In genomic region chr10:94193466-94193924, GRCh38 we compare ENCODE assay signal across 13 cellular contexts.
DNase-seq lines count a peak whose midpoint lies in the region; ATAC-seq, FAIRE-seq and TF ChIP-seq lines count a peak whose summit lies in the region.
"Had no signal": no experiment of that assay in that cellular context is flagged by ENCODE, and none has a peak within 500 bp of the region (broad histone marks: within the 10 kb centered on the region; RNA-seq: fewer than 3 reads in every experiment).

No MANE protein-coding gene starts in this region.

- DNase-seq in GM23248 (peak; percentile 54), astrocyte of the cerebellum (ENCODE audit: low read depth) (peak; percentile 90), left ventricle myocardium superior (no peak), stomach (no peak), NCI-H510A treated with DMSO at 0.1 percent for 48 hours (lab: John Stamatoyannopoulos, UW) (no peak), body of pancreas (no peak), HTR-8/SVneo (ENCODE audit: insufficient read length, low spot score) (no peak)
- DNase-seq: Calu3; effector memory CD4-positive, alpha-beta T cell; NCI-H1048; T-helper 9 cell had no signal

- TF ChIP-seq CTCF in astrocyte of the cerebellum (IDR thresholded peaks at IDR 0.05; ENCODE audit: low read depth, low read length, missing control alignments), result no peak
- TF ChIP-seq CTCF in stomach (IDR thresholded peaks at IDR 0.05), result no peak
- TF ChIP-seq CTCF in body of pancreas (IDR thresholded peaks at IDR 0.05), result no peak

- intact Hi-C loops in left ventricle myocardium superior (cut with micrococcal nuclease), result no loop called here
- intact Hi-C loops in stomach (cut with DNase I; ENCODE audit: low total_unique reads), result no loop called here
- intact Hi-C loops in body of pancreas (cut with DNase I), result no loop called here

- WGBS in GM23248 (ENCODE audit: low coverage in 1 of 2, low lambda C conversion rate in 2 of 2, missing lambda C conversion rate in 2 of 2), 2 experiments, result 21% methylated on average over 4 of the region's 4 CpGs
- 35 to 69% (median 48%) methylated on average over 4 of the region's 4 CpGs for WGBS in stomach, 5 donors
- WGBS in body of pancreas, 2 donors, result 65 to 77% methylated on average over 4 of the region's 4 CpGs

- no peaks in the 10 kb centered on the region for H3K9me2 ChIP-seq in GM23248 (ENCODE audit: insufficient read depth)

- peak overlapping the region; percentile 50 for H3K4me2 ChIP-seq in GM23248 (ENCODE audit: unreplicated experiment)

- TF ChIP-seq EP300 in stomach (IDR thresholded peaks at IDR 0.05), result no peak

- H2AFZ ChIP-seq in GM23248, result no peak overlapping the region

- no peak overlapping the region for H3K27ac ChIP-seq in GM23248
- peak overlapping the region in 3 of 5 donors; percentile 7 to 23 (median 18) for H3K27ac ChIP-seq in stomach
- no peak overlapping the region for H3K27ac ChIP-seq in body of pancreas

- TF ChIP-seq POLR2A in stomach (IDR thresholded peaks at IDR 0.05) (no peak), body of pancreas (IDR thresholded peaks at IDR 0.05) (no peak)

- H3K4me1 ChIP-seq in GM23248 (ENCODE audit: insufficient read depth) (peaks cover 28% of the 10 kb centered on the region), stomach (peaks cover 0 to 35% (median 8%) of the 10 kb centered on the region in 4 donors), body of pancreas (no peaks in the 10 kb centered on the region)

- ATAC-seq in left ventricle myocardium superior, result peak; percentile 51
- ATAC-seq in body of pancreas, result no peak
- no peak for ATAC-seq in HG02678 (IDR thresholded peaks at IDR 0.05; ENCODE audit: unreplicated experiment)
- ATAC-seq: activated naive CD4-positive, alpha-beta T cell treated with anti-CD3 and anti-CD28 coated beads, Interleukin-2, amount 50 U/mL, for 72 hours had no signal

- peaks cover 32% of the 10 kb centered on the region for H3F3A ChIP-seq in GM23248 (ENCODE audit: insufficient read depth)

- H3K9ac ChIP-seq in GM23248, result no peak overlapping the region

- H3K9me3 ChIP-seq in GM23248 (ENCODE audit: low read depth) (no peaks in the 10 kb centered on the region), stomach (no peaks in the 10 kb centered on the region), body of pancreas (no peaks in the 10 kb centered on the region)

- H3K36me3 ChIP-seq in GM23248 (ENCODE audit: low read depth) (no peaks in the 10 kb centered on the region), stomach (peaks cover 0 to 1% (median 0%) of the 10 kb centered on the region in 4 donors), body of pancreas (replicated peaks in 1 of 2; ENCODE audit: insufficient read depth in 1 of 2, low read depth in 2 of 2) (no peaks in the 10 kb centered on the region)

- H3K27me3 ChIP-seq in GM23248 (replicated peaks; ENCODE audit: insufficient read depth), result no peaks in the 10 kb centered on the region
- no peaks in the 10 kb centered on the region for H3K27me3 ChIP-seq in stomach
- H3K27me3 ChIP-seq in body of pancreas, result no peaks in the 10 kb centered on the region

- H3K79me2 ChIP-seq in GM23248 (ENCODE audit: insufficient read depth), result no peaks in the 10 kb centered on the region

- in situ Hi-C loops in GM23248 (cut with MboI) (no loop called here), astrocyte of the cerebellum (cut with HindIII; ENCODE audit: low sequenced_read_pairs) (no loop called here)

- H3K4me3 ChIP-seq in GM23248, result no peak overlapping the region
- no peak overlapping the region for H3K4me3 ChIP-seq in astrocyte of the cerebellum (ENCODE audit: low read depth, low read length)
- no peak overlapping the region for H3K4me3 ChIP-seq in stomach
- H3K4me3 ChIP-seq in body of pancreas, result no peak overlapping the region

- no peak for FAIRE-seq in HTR-8/SVneo (lab: Jason Lieb, UNC)

- H4K20me1 ChIP-seq in GM23248 (ENCODE audit: insufficient read depth), result no peaks in the 10 kb centered on the region

Comparison
In these comparisons a context has a peak if more than half of its experiments do, and no peak if none do; other contexts are left out.
1. DNase-seq: peak in GM23248 (single experiment) and astrocyte of the cerebellum (single experiment); none in left ventricle myocardium superior (single experiment), stomach (single experiment), NCI-H510A treated with DMSO at 0.1 percent for 48 hours (single experiment), body of pancreas (0 of 4) and HTR-8/SVneo (single experiment).
2. H3K27ac ChIP-seq: peak in stomach (3 of 5); none in GM23248 (single experiment) and body of pancreas (0 of 4).